1 cellular context compared by ENCODE assay signal in genomic region chr22:22003233-22003632, GRCh38.
A peak's percentile ranks its signal among the peaks of the same experiment; 100 is the strongest.
TF ChIP-seq lines count a peak whose summit lies in the region.

No MANE protein-coding gene starts in this region.

TF ChIP-seq in K562, 482 proteins besides CTCF, POLR2A, EP300 and RAD21 (continued from another document and continues in another):
- TF ChIP-seq ARID4B (CRISPR knock-in tag; IDR thresholded peaks at IDR 0.05), result 0 out of 2 replicates have a peak, but pooled peaks have one; percentile 14
- no peak for TF ChIP-seq NFIC (IDR thresholded peaks at IDR 0.05)
- TF ChIP-seq ID3 (CRISPR knock-in tag; IDR thresholded peaks at IDR 0.05), result no peak
- no peak for TF ChIP-seq ID3 (tag; IDR thresholded peaks at IDR 0.05)
- TF ChIP-seq IRF1 (CRISPR knock-in tag; IDR thresholded peaks at IDR 0.05; ENCODE audit: borderline replicate concordance), result no peak
- TF ChIP-seq ADNP (tag; IDR thresholded peaks at IDR 0.05), result no peak
- no peak for TF ChIP-seq TAF1 (IDR thresholded peaks at IDR 0.05; ENCODE audit: control insufficient read depth, extremely low read depth, insufficient read depth, low read length, severe bottlenecking)
- TF ChIP-seq ZBTB34 (CRISPR knock-in tag; IDR thresholded peaks at IDR 0.05), result no peak
- no peak for TF ChIP-seq SMC3 (conservative IDR thresholded peaks at IDR 0.05; ENCODE audit: insufficient read depth, low read depth, low read length)
- no peak for TF ChIP-seq BRF1 (IDR thresholded peaks at IDR 0.05; ENCODE audit: borderline replicate concordance, extremely low read depth, insufficient read length)
- TF ChIP-seq HCFC1 (IDR thresholded peaks at IDR 0.05; ENCODE audit: low read depth, low read length), result no peak
- no peak for TF ChIP-seq ZC3H4 (CRISPR knock-in tag; IDR thresholded peaks at IDR 0.05; ENCODE audit: borderline replicate concordance)
- TF ChIP-seq E2F4 (CRISPR knock-in tag; IDR thresholded peaks at IDR 0.05; ENCODE audit: low read depth), result no peak
- TF ChIP-seq CHCHD3 (CRISPR knock-in tag; IDR thresholded peaks at IDR 0.05), result no peak
- TF ChIP-seq TCF3 (CRISPR knock-in tag; IDR thresholded peaks at IDR 0.05), result peak; percentile 12; the same call in 1 of the 2 replicates
- TF ChIP-seq CBX3 (IDR thresholded peaks at IDR 0.05; ENCODE audit: borderline replicate concordance in 1 of 2, low read length in 2 of 2), result no peak
- TF ChIP-seq GTF3C2 (IDR thresholded peaks at IDR 0.05; ENCODE audit: borderline replicate concordance, extremely low read depth, insufficient read length), result no peak
- TF ChIP-seq MCM3 (IDR thresholded peaks at IDR 0.05), result no peak
- TF ChIP-seq YY1 (IDR thresholded peaks at IDR 0.05; ENCODE audit: borderline replicate concordance in 1 of 3, control insufficient read depth in 1 of 3, extremely low read depth in 1 of 3, insufficient read depth in 3 of 3, insufficient read length in 1 of 3, insufficient replicate concordance in 2 of 3, low read depth in 1 of 3, low read length in 2 of 3), result no peak
- TF ChIP-seq C11orf30 (IDR thresholded peaks at IDR 0.05; ENCODE audit: low read depth), result no peak
- no peak for TF ChIP-seq TAF9B (IDR thresholded peaks at IDR 0.05; ENCODE audit: partially characterized antibody)
- peak; percentile 28; the same call in 1 of the 2 replicates for TF ChIP-seq TFAP4 (CRISPR knock-in tag; IDR thresholded peaks at IDR 0.05; ENCODE audit: borderline replicate concordance)
- TF ChIP-seq FUS (optimal IDR thresholded peaks at IDR 0.05; ENCODE audit: low read depth, low read length), result no peak
- TF ChIP-seq STAT6 (CRISPR knock-in tag; IDR thresholded peaks at IDR 0.05), result peak; percentile 84; the same call in 1 of the 2 replicates
- no peak for TF ChIP-seq SUPT5H (IDR thresholded peaks at IDR 0.05)
- TF ChIP-seq TEAD4 (IDR thresholded peaks at IDR 0.05; ENCODE audit: low read length), result no peak
- TF ChIP-seq TEAD4 (CRISPR knock-in tag; IDR thresholded peaks at IDR 0.05; ENCODE audit: borderline replicate concordance), result 0 out of 2 replicates have a peak, but pooled peaks have one; percentile 59
- no peak for TF ChIP-seq CUX1 (CRISPR knock-in tag; IDR thresholded peaks at IDR 0.05)
- TF ChIP-seq SMAD1 (IDR thresholded peaks at IDR 0.05; ENCODE audit: low read depth, low read length, partially characterized antibody), result no peak
- TF ChIP-seq EHMT2 (IDR thresholded peaks at IDR 0.05), result no peak
- 0 out of 2 replicates have a peak, but pooled peaks have one; percentile 29 for TF ChIP-seq USF1 (CRISPR knock-in tag; IDR thresholded peaks at IDR 0.05)
- no peak for TF ChIP-seq GMEB1 (CRISPR knock-in tag; IDR thresholded peaks at IDR 0.05)
